In genomic region chr17:17590141-17590735, GRCh38 we compare ENCODE assay signal across 9 cellular contexts. TPM values are rescaled to one million over a fixed set of nuclear protein-coding genes. Genes with fewer than 3 reads are reported as not detected.
DNase-seq lines count a peak whose midpoint lies in the region; ATAC-seq, FAIRE-seq and TF ChIP-seq lines count a peak whose summit lies in the region.
"Had no signal": no experiment of that assay in that cellular context is flagged by ENCODE, and none has a peak within 500 bp of the region (broad histone marks: within the 10 kb centered on the region; RNA-seq: fewer than 3 reads in every experiment).

No MANE protein-coding gene starts in this region.

- TF ChIP-seq EP300 in GM12878 (IDR thresholded peaks at IDR 0.05; ENCODE audit: borderline replicate concordance in 1 of 2, control insufficient read depth in 1 of 2, low read depth in 2 of 2, low read length in 2 of 2), result no peak

- in situ Hi-C loops in GM12878 (cut with MboI), result loop anchor here (5.0 kb wide), 1 partner anchor 52 kb away; no protein-coding TSS in a partner anchor

- H3K27ac ChIP-seq in ACC112 (ENCODE audit: low read depth, low read length), result 0 out of 2 replicates have a peak overlapping the region, but pooled peaks have one; percentile 38
- H3K27ac ChIP-seq in HEK293 (ENCODE audit: extremely low read depth, low read depth, low read length), result peak overlapping the region; percentile 51; the same call in 1 of the 2 replicates
- H3K27ac ChIP-seq in GM12878 (ENCODE audit: control insufficient read depth, insufficient read depth), result no peak overlapping the region
- peak overlapping the region in 1 of 2 donors; percentile 86 for H3K27ac ChIP-seq in mucosa of rectum (ENCODE audit: low read depth in 2 of 2, low read length in 2 of 2)

- WGBS in GM12878 (ENCODE audit: insufficient coverage, insufficient replicate concordance, low lambda C conversion rate, missing lambda C conversion rate), result 91% methylated on average over 11 of the region's 11 CpGs

- intact Hi-C loops in GM12878 (cut with micrococcal nuclease; ENCODE audit: unreplicated experiment), result no loop called here

- H3K9me3 ChIP-seq in HEK293 (ENCODE audit: control insufficient read depth, insufficient read depth, low read depth, low read length), result no peaks in the 10 kb centered on the region
- no peaks in the 10 kb centered on the region for H3K9me3 ChIP-seq in GM12878 (replicated peaks; ENCODE audit: control insufficient read depth, insufficient read depth, low read length)
- H3K9me3 ChIP-seq in mucosa of rectum (ENCODE audit: control insufficient read depth in 2 of 2, low read length in 2 of 2), result no peaks in the 10 kb centered on the region

- no TSS peak for BruUV-seq in GM12878 (replicated peaks; lab: Mats Ljungman, UMichigan)

- DNase-seq in GM12878 (ENCODE audit: low read depth, low spot score) (no peak), NCI-H2227 treated with DMSO at 0.1 percent for 48 hours (lab: John Stamatoyannopoulos, UW) (no peak), SW 1271 (lab: John Stamatoyannopoulos, UW) (no peak), DMS79 (lab: John Stamatoyannopoulos, UW) (no peak), dermis blood vessel endothelial cell (no peak)

- no peaks in the 10 kb centered on the region for H3K27me3 ChIP-seq in ACC112 (ENCODE audit: insufficient read depth, low read length)
- H3K27me3 ChIP-seq in GM12878 (replicated peaks in 1 of 2; ENCODE audit: control insufficient read depth in 2 of 2, insufficient read depth in 2 of 2, low read length in 1 of 2), result no peaks in the 10 kb centered on the region
- no peaks in the 10 kb centered on the region for H3K27me3 ChIP-seq in mucosa of rectum (ENCODE audit: control insufficient read depth in 2 of 2, insufficient read depth in 2 of 2, low read length in 2 of 2)

- RAD21 ChIA-PET in GM12878 (lab: Charles Lee; ENCODE audit: unreplicated experiment), result no interaction called here

- H3K4me1 ChIP-seq in ACC112 (ENCODE audit: control insufficient read depth, insufficient read depth, low read length, unreplicated experiment), result peaks cover 16% of the 10 kb centered on the region
- H3K4me1 ChIP-seq in HEK293 (ENCODE audit: control insufficient read depth, insufficient read depth, low read length), result peaks cover 7% of the 10 kb centered on the region; the same call in 1 of the 2 replicates
- peaks cover 7% of the 10 kb centered on the region for H3K4me1 ChIP-seq in GM12878 (ENCODE audit: control insufficient read depth, insufficient read depth, low read length)
- peaks cover 12 to 13% of the 10 kb centered on the region in 2 donors for H3K4me1 ChIP-seq in mucosa of rectum (ENCODE audit: control insufficient read depth in 2 of 2, insufficient read depth in 2 of 2, low read length in 2 of 2)

- TF ChIP-seq RAD21 in GM12878 (IDR thresholded peaks at IDR 0.05; ENCODE audit: insufficient read depth, low read depth, low read length), result no peak

- TF ChIP-seq CTCF in HEK293 (tag by site-specific recombination; IDR thresholded peaks at IDR 0.05), result no peak
- no peak for TF ChIP-seq CTCF in GM12878 (IDR thresholded peaks at IDR 0.05 in 2 of 3, conservative IDR thresholded peaks at IDR 0.05 in 1 of 3; ENCODE audit: control insufficient read depth in 2 of 3, extremely low read depth in 1 of 3, insufficient read depth in 1 of 3, low read depth in 3 of 3, low read length in 3 of 3)

- H3K79me2 ChIP-seq in ACC112 (ENCODE audit: control insufficient read depth, insufficient read depth, low read length, unreplicated experiment) (peaks cover 14% of the 10 kb centered on the region), GM12878 (ENCODE audit: control insufficient read depth, insufficient read depth, low read length) (peaks cover 2% of the 10 kb centered on the region)

- H3K4me3 ChIP-seq in ACC112 (ENCODE audit: low read depth, low read length) (peak overlapping the region; percentile 80), HEK293 (ENCODE audit: low read depth, low read length) (no peak overlapping the region), GM12878 (peak overlapping the region; percentile 88), mucosa of rectum (ENCODE audit: low read length in 2 of 2) (peak overlapping the region; percentile 87 to 93)

- H3K9ac ChIP-seq in GM12878 (ENCODE audit: control insufficient read depth, insufficient read depth, low read length) (peak overlapping the region; percentile 62), mucosa of rectum (ENCODE audit: low read depth in 1 of 2, low read length in 2 of 2) (peak overlapping the region; percentile 77 to 84)

- SMC1A ChIA-PET in GM12878 (lab: Charles Lee; ENCODE audit: uncharacterized antibody, unreplicated experiment), result interaction anchor here (0.6 kb wide), 1 partner anchor 498 kb away, joined by 3 read pairs; no protein-coding TSS in a partner anchor

- POLR2A ChIA-PET in HEK293 (lab: Yijun Ruan, JAX) (interaction anchor here (0.6 to 3.1 kb wide), 5 partner anchors 10 to 316 kb away, joined by 3 to 21 read pairs (median 5); partner anchors contain the start of gene RASD1), GM12878 (lab: Charles Lee) (interaction anchor here (1.3 kb wide), 1 partner anchor 16 kb away, joined by 5 read pairs; no protein-coding TSS in a partner anchor)

- no peak for ATAC-seq in GM12878

- CTCF ChIA-PET in HEK293 (lab: Yijun Ruan, JAX) (interaction anchor here (0.7 to 7.0 kb wide), 6 partner anchors 21 to 332 kb away, joined by 4 to 53 read pairs (median 6); no protein-coding TSS in a partner anchor), GM12878 (lab: Yijun Ruan, JAX) (interaction anchor here (1.0 to 2.0 kb wide), 4 partner anchors 51 to 329 kb away, joined by 3 to 7 read pairs (median 3); no protein-coding TSS in a partner anchor)

- H2AFZ ChIP-seq in ACC112 (ENCODE audit: low read length, unreplicated experiment) (peak overlapping the region; percentile 57), GM12878 (ENCODE audit: control insufficient read depth, low read depth, low read length) (no peak overlapping the region)

- peak overlapping the region; percentile 70 for H3K4me2 ChIP-seq in GM12878 (ENCODE audit: control insufficient read depth, insufficient read depth)

- FAIRE-seq in GM12878 (lab: Jason Lieb, UNC), result no peak
- FAIRE-seq: TTC549 had no signal

- no peak for TF ChIP-seq POLR2A in GM12878 (IDR thresholded peaks at IDR 0.05; ENCODE audit: low read depth, low read length)

- no peaks in the 10 kb centered on the region for H4K20me1 ChIP-seq in GM12878 (ENCODE audit: control insufficient read depth, insufficient read depth)

- H3K36me3 ChIP-seq in ACC112 (ENCODE audit: insufficient read depth, low read length) (no peaks in the 10 kb centered on the region), HEK293 (ENCODE audit: control insufficient read depth in 2 of 2, insufficient read depth in 1 of 2, low read length in 2 of 2) (no peaks in the 10 kb centered on the region), GM12878 (ENCODE audit: control insufficient read depth in 2 of 2, insufficient read depth in 2 of 2, low read length in 1 of 2) (no peaks in the 10 kb centered on the region), mucosa of rectum (ENCODE audit: control insufficient read depth in 2 of 2, insufficient read depth in 2 of 2, low read length in 2 of 2) (no peaks in the 10 kb centered on the region)

TF ChIP-seq in HEK293, 187 proteins besides CTCF, POLR2A, EP300 and RAD21:
- TF ChIP-seq ZNF707 (tag by site-specific recombination; IDR thresholded peaks at IDR 0.05), result no peak
- peak; percentile 72; the same call in 1 of the 2 replicates for TF ChIP-seq ZNF394 (tag by site-specific recombination; IDR thresholded peaks at IDR 0.05; ENCODE audit: borderline replicate concordance)
- peak; percentile 93 for TF ChIP-seq SCRT2 (tag by site-specific recombination; IDR thresholded peaks at IDR 0.05)
- peak; percentile 41 for TF ChIP-seq SP2 (tag by site-specific recombination; IDR thresholded peaks at IDR 0.05)
- TF ChIP-seq SCRT1 (tag by site-specific recombination; IDR thresholded peaks at IDR 0.05; ENCODE audit: borderline replicate concordance), result peak; percentile 29; the same call in 1 of the 2 replicates

TF ChIP-seq in GM12878, 131 proteins besides CTCF, POLR2A, EP300 and RAD21 (continues in another document):
- TF ChIP-seq GATAD2B (conservative IDR thresholded peaks at IDR 0.05; ENCODE audit: low read depth), result no peak
- no peak for TF ChIP-seq POU2F2 (IDR thresholded peaks at IDR 0.05; ENCODE audit: borderline replicate concordance, low read depth, low read length)
- no peak for TF ChIP-seq NFXL1 (IDR thresholded peaks at IDR 0.05; ENCODE audit: borderline replicate concordance)
- TF ChIP-seq BCL3 (IDR thresholded peaks at IDR 0.05; ENCODE audit: borderline replicate concordance, insufficient read depth, low read depth, low read length, poor library complexity, severe bottlenecking), result no peak
- no peak for TF ChIP-seq TCF7 (IDR thresholded peaks at IDR 0.05; ENCODE audit: borderline replicate concordance)

RNA-seq across cellular contexts. Expression of gene PEMT, which starts 1.3 kb away (rescaled TPM):
- 13.0 and 14.9 TPM in 2 replicates for total RNA-seq in GM12878 (2013; cell fraction: nucleolus; rRNA removed)
- total RNA-seq in GM12878 (2014; rRNA removed) (36.0 and 44.7 TPM in 2 replicates), GM12878 (2014; rRNA removed; fragmentation: Illumina TruSeq; extraction: Trizol) (9.1 and 9.9 TPM in 2 replicates), GM12878 (2021) (32.8 and 35.8 TPM in 2 replicates), dermis blood vessel endothelial cell (24.7 and 41.5 TPM in 2 replicates)
- polyA plus RNA-seq in GM12878 (2011; ENCODE audit: low read depth), result 19.3 TPM
- polyA plus RNA-seq in GM12878 (2011; rRNA removed) (5.6 and 16.1 TPM in 2 replicates), GM12878 (2014; fragmentation: Illumina TruSeq; extraction: Trizol) (3.8 and 11.2 TPM in 2 replicates), GM12878 (2014; fragmentation: Nextera tagmentation; extraction: Ambion mirVana) (1 to 10 TPM; 2.8 to 6.8 TPM), GM12878 (2014; rRNA removed) (34.7 and 50.8 TPM in 2 replicates), GM12878 (2016; fragmentation: Nextera tagmentation; extraction: Ambion mirVana) (10 to 100 TPM; 36.3 to 38.6 TPM)
- 34.1 and 38.2 TPM in 2 replicates for polyA plus RNA-seq in GM12878 (2011; cell fraction: cytosol; rRNA removed)
- polyA plus RNA-seq in GM12878 (2011; cell fraction: nucleus; rRNA removed), result 23.1 and 29.8 TPM in 2 replicates
- 14.5 and 21.7 TPM in 2 replicates for polyA plus RNA-seq in GM12878 (2012)
- 9.5 and 14.1 TPM in 2 replicates for polyA minus RNA-seq in GM12878 (2011; rRNA and poly(A)+ RNA removed)
- 4.0 and 7.2 TPM in 2 replicates for polyA minus RNA-seq in GM12878 (2011; cell fraction: cytosol; rRNA and poly(A)+ RNA removed)
- polyA minus RNA-seq in GM12878 (2011; cell fraction: nucleus; rRNA and poly(A)+ RNA removed), result 4.1 and 4.4 TPM in 2 replicates
